Comparison of ENCODE assay signal across 8 cellular contexts in genomic region chr18:12884521-12885323, GRCh38. TPM values are rescaled to one million over a fixed set of nuclear protein-coding genes. Genes with fewer than 3 reads are reported as not detected.
DNase-seq lines count a peak whose midpoint lies in the region; ATAC-seq and TF ChIP-seq lines count a peak whose summit lies in the region.

No MANE protein-coding gene starts in this region.

- H3K27ac Mint-ChIP-seq in activated CD4-positive, alpha-beta T cell treated with anti-CD3 and anti-CD28 coated beads, Interleukin-2, amount 10 ng/mL, durations not matched to agents 7 days and 5 days = peak overlapping the region; percentile 94

- peak overlapping the region; percentile 88 for H3K4me3 Mint-ChIP-seq in activated CD4-positive, alpha-beta T cell treated with anti-CD3 and anti-CD28 coated beads, Interleukin-2, amount 10 ng/mL, durations not matched to agents 7 days and 5 days

- TF ChIP-seq CTCF in WERI-Rb-1 (IDR thresholded peaks at IDR 0.05; ENCODE audit: low read depth, low read length) (no peak), spleen (IDR thresholded peaks at IDR 0.05 in 8 of 11, conservative IDR thresholded peaks at IDR 0.05 in 3 of 11) (no peak)

- no peak overlapping the region for H3K27ac ChIP-seq in WERI-Rb-1
- peak overlapping the region; percentile 73 for H3K27ac ChIP-seq in right cardiac atrium (ENCODE audit: low read length)
- H3K27ac ChIP-seq in spleen = peak overlapping the region; percentile 97 to 100 (median 99)

- H3K27me3 ChIP-seq in WERI-Rb-1 (ENCODE audit: insufficient read depth, low read depth, severe bottlenecking) = no peaks in the 10 kb centered on the region
- no peaks in the 10 kb centered on the region for H3K27me3 ChIP-seq in right cardiac atrium (ENCODE audit: control insufficient read depth, insufficient read depth)
- no peaks in the 10 kb centered on the region for H3K27me3 ChIP-seq in spleen (replicated peaks in 1 of 7)

- H3K4me1 Mint-ChIP-seq in activated CD4-positive, alpha-beta T cell treated with anti-CD3 and anti-CD28 coated beads, Interleukin-2, amount 10 ng/mL, durations not matched to agents 7 days and 5 days = peaks cover 48% of the 10 kb centered on the region

- no peaks in the 10 kb centered on the region for H3K9me3 Mint-ChIP-seq in activated CD4-positive, alpha-beta T cell treated with anti-CD3 and anti-CD28 coated beads, Interleukin-2, amount 10 ng/mL, durations not matched to agents 7 days and 5 days

- no peak for DNase-seq in activated CD4-positive, alpha-beta T cell treated with anti-CD3 and anti-CD28 coated beads, Interleukin-2, amount 10 ng/mL, durations not matched to agents 7 days and 5 days
- DNase-seq in activated CD4-positive, alpha-beta T cell treated with anti-CD3 and anti-CD28 coated beads for 4 hours = no peak
- DNase-seq in WERI-Rb-1 (no peak), right cardiac atrium (no peak), spleen (no peak), AG08395 (ENCODE audit: low spot score) (no peak), GDM1 (lab: John Stamatoyannopoulos, UW) (no peak)

- H3K4me3 ChIP-seq in WERI-Rb-1 (ENCODE audit: low read depth, low read length) (peak overlapping the region; percentile 72), right cardiac atrium (ENCODE audit: low read length) (peak overlapping the region; percentile 75), spleen (peak overlapping the region; percentile 33 to 89 (median 76))

- no peaks in the 10 kb centered on the region for H3K27me3 Mint-ChIP-seq in activated CD4-positive, alpha-beta T cell treated with anti-CD3 and anti-CD28 coated beads, Interleukin-2, amount 10 ng/mL, durations not matched to agents 7 days and 5 days

- CTCF ChIA-PET in activated CD4-positive, alpha-beta T cell treated with anti-CD3 and anti-CD28 coated beads, Interleukin-2, amount 10 ng/mL, durations not matched to agents 7 days and 5 days (lab: Charles Lee) = interaction anchor here (0.6 to 2.4 kb wide), 6 partner anchors 8 to 729 kb away, joined by 3 to 7 read pairs (median 3); no protein-coding TSS in a partner anchor

- TF ChIP-seq POLR2A in spleen (IDR thresholded peaks at IDR 0.05) = no peak

- H3K9me3 ChIP-seq in WERI-Rb-1 (ENCODE audit: severe bottlenecking) (no peaks in the 10 kb centered on the region), right cardiac atrium (ENCODE audit: control insufficient read depth, low read length) (no peaks in the 10 kb centered on the region), spleen (no peaks in the 10 kb centered on the region)

- peaks cover 10% of the 10 kb centered on the region for H3K36me3 Mint-ChIP-seq in activated CD4-positive, alpha-beta T cell treated with anti-CD3 and anti-CD28 coated beads, Interleukin-2, amount 10 ng/mL, durations not matched to agents 7 days and 5 days (ENCODE audit: low read depth)

- intact Hi-C loops in right cardiac atrium (cut with DNase I) = no loop called here
- intact Hi-C loops in spleen (cut with DNase I; ENCODE audit: low total_unique reads) = no loop called here

- H3K4me1 ChIP-seq in right cardiac atrium (ENCODE audit: control insufficient read depth, insufficient read depth, low read length) (peaks cover 2% of the 10 kb centered on the region), spleen (peaks cover 25 to 64% (median 54%) of the 10 kb centered on the region in 6 donors)

- 18% methylated on average over 20 of the region's 20 CpGs for WGBS in right cardiac atrium
- WGBS in spleen, 5 donors = 22 to 30% (median 26%) methylated on average over 20 of the region's 20 CpGs

- H3K36me3 ChIP-seq in WERI-Rb-1 (no peaks in the 10 kb centered on the region), spleen (no peaks in the 10 kb centered on the region)

- no peak for ATAC-seq in right cardiac atrium
- no peak for ATAC-seq in GM18520 (IDR thresholded peaks at IDR 0.05; ENCODE audit: unreplicated experiment)

- POLR2A ChIA-PET in activated CD4-positive, alpha-beta T cell treated with anti-CD3 and anti-CD28 coated beads, Interleukin-2, amount 10 ng/mL, durations not matched to agents 7 days and 5 days (lab: Charles Lee) = interaction anchor here (0.6 to 1.9 kb wide), 2 partner anchors 14 to 110 kb away, joined by 3 to 5 read pairs; no protein-coding TSS in a partner anchor

RNA-seq across cellular contexts. Expression of gene PTPN2, which starts 0.7 kb away (rescaled TPM):
- total RNA-seq in activated CD4-positive, alpha-beta T cell treated with anti-CD3 and anti-CD28 coated beads, Interleukin-2, amount 10 ng/mL, durations not matched to agents 7 days and 5 days = 10 to 100 TPM; 61.0 to 69.7 TPM
- 10 to 100 TPM; 15.3 to 16.5 (median 15.5) TPM for total RNA-seq in right cardiac atrium
- polyA plus RNA-seq in right cardiac atrium = 12.3 TPM
- 10 to 100 TPM; 55.0 to 92.1 (median 72.7) TPM for total RNA-seq in spleen
- polyA plus RNA-seq in spleen = 10 to 100 TPM; 47.9 to 67.1 (median 54.5) TPM
